14 cellular contexts compared by ENCODE assay signal in genomic region chr18:63078471-63078870, GRCh38.
A peak's percentile ranks its signal among the peaks of the same experiment; 100 is the strongest.
DNase-seq lines count a peak whose midpoint lies in the region; ATAC-seq and TF ChIP-seq lines count a peak whose summit lies in the region.
"Had no signal": no experiment of that assay in that cellular context is flagged by ENCODE, and none has a peak within 500 bp of the region (broad histone marks: within the 10 kb centered on the region; RNA-seq: fewer than 3 reads in every experiment).

No MANE protein-coding gene starts in this region.

- no peaks in the 10 kb centered on the region for H3K27me3 ChIP-seq in suprapubic skin
- H3K27me3 ChIP-seq: transverse colon had no signal

- no peak overlapping the region for H3K27ac Mint-ChIP-seq in activated CD4-positive, alpha-beta T cell treated with anti-CD3 and anti-CD28 coated beads, Interleukin-2, amount 10 ng/mL, durations not matched to agents 7 days and 5 days
- no peak overlapping the region for H3K27ac Mint-ChIP-seq in naive thymus-derived CD8-positive, alpha-beta T cell
- H3K27ac Mint-ChIP-seq: CD4-positive, alpha-beta T cell had no signal

- peak; percentile 41 for DNase-seq in NB4 (ENCODE audit: low read depth)
- no peak for DNase-seq in suprapubic skin (ENCODE audit: low spot score in 2 of 2)
- DNase-seq in coronary artery (ENCODE audit: low spot score): no peak
- no peak for DNase-seq in activated CD4-positive, alpha-beta T cell treated with anti-CD3 and anti-CD28 coated beads, Interleukin-2, amount 10 ng/mL, durations not matched to agents 7 days and 5 days
- DNase-seq in naive thymus-derived CD8-positive, alpha-beta T cell: no peak
- DNase-seq: amygdala; CD4-positive, alpha-beta T cell; NCI-H187 treated with DMSO at 0.1 percent for 48 hours; stimulated activated CD4-positive, alpha-beta T cell treated with anti-CD3 and anti-CD28 coated beads, Interleukin-4, amount 100 ng/mL, for 1 hour; transverse colon had no signal

- peaks cover 8% of the 10 kb centered on the region for H3K36me3 Mint-ChIP-seq in activated CD4-positive, alpha-beta T cell treated with anti-CD3 and anti-CD28 coated beads, Interleukin-2, amount 10 ng/mL, durations not matched to agents 7 days and 5 days (ENCODE audit: low read depth)
- peaks cover 0 to 7% (median 6%) of the 10 kb centered on the region in 3 donors for H3K36me3 Mint-ChIP-seq in naive thymus-derived CD8-positive, alpha-beta T cell

- no peaks in the 10 kb centered on the region for H3K36me3 ChIP-seq in suprapubic skin
- H3K36me3 ChIP-seq: transverse colon had no signal

- no peak overlapping the region for H3K4me3 Mint-ChIP-seq in activated CD4-positive, alpha-beta T cell treated with anti-CD3 and anti-CD28 coated beads, Interleukin-2, amount 10 ng/mL, durations not matched to agents 7 days and 5 days
- H3K4me3 Mint-ChIP-seq in naive thymus-derived CD8-positive, alpha-beta T cell: no peak overlapping the region
- H3K4me3 Mint-ChIP-seq: CD4-positive, alpha-beta T cell had no signal

- H3K9me3 Mint-ChIP-seq in activated CD4-positive, alpha-beta T cell treated with anti-CD3 and anti-CD28 coated beads, Interleukin-2, amount 10 ng/mL, durations not matched to agents 7 days and 5 days: peaks cover 14% of the 10 kb centered on the region
- peaks cover 0 to 12% (median 6%) of the 10 kb centered on the region in 9 donors for H3K9me3 Mint-ChIP-seq in naive thymus-derived CD8-positive, alpha-beta T cell
- H3K9me3 Mint-ChIP-seq: CD4-positive, alpha-beta T cell had no signal

- H3K4me3 ChIP-seq in NB4 (ENCODE audit: low read depth, low read length) (no peak overlapping the region), suprapubic skin (no peak overlapping the region), coronary artery (no peak overlapping the region)
- H3K4me3 ChIP-seq: transverse colon had no signal

- H3K27me3 Mint-ChIP-seq in activated CD4-positive, alpha-beta T cell treated with anti-CD3 and anti-CD28 coated beads, Interleukin-2, amount 10 ng/mL, durations not matched to agents 7 days and 5 days: peaks cover 19% of the 10 kb centered on the region
- peaks cover 0 to 4% (median 0%) of the 10 kb centered on the region in 5 donors for H3K27me3 Mint-ChIP-seq in naive thymus-derived CD8-positive, alpha-beta T cell

- POLR2A ChIA-PET in activated CD4-positive, alpha-beta T cell treated with anti-CD3 and anti-CD28 coated beads, Interleukin-2, amount 10 ng/mL, durations not matched to agents 7 days and 5 days (lab: Charles Lee): no interaction called here
- POLR2A ChIA-PET in naive thymus-derived CD8-positive, alpha-beta T cell (lab: Charles Lee): no interaction called here

- peaks cover 18% of the 10 kb centered on the region for H3K4me1 Mint-ChIP-seq in activated CD4-positive, alpha-beta T cell treated with anti-CD3 and anti-CD28 coated beads, Interleukin-2, amount 10 ng/mL, durations not matched to agents 7 days and 5 days
- H3K4me1 Mint-ChIP-seq in naive thymus-derived CD8-positive, alpha-beta T cell: peaks cover 5 to 17% (median 9%) of the 10 kb centered on the region in 4 donors

- H3K27ac ChIP-seq in suprapubic skin (no peak overlapping the region), coronary artery (no peak overlapping the region)
- H3K27ac ChIP-seq: epithelial cell of prostate, transverse colon had no signal

- ATAC-seq in GM18499 (IDR thresholded peaks at IDR 0.05; ENCODE audit: insufficient read depth, unreplicated experiment): peak; percentile 89
- peak; percentile 84 for ATAC-seq in GM19468 (IDR thresholded peaks at IDR 0.05; ENCODE audit: extremely low read depth, unreplicated experiment)
- peak; percentile 82 for ATAC-seq in HG02981 (IDR thresholded peaks at IDR 0.05; ENCODE audit: unreplicated experiment)
- ATAC-seq in naive thymus-derived CD8-positive, alpha-beta T cell: no peak

- peaks cover 11% of the 10 kb centered on the region for H3K4me1 ChIP-seq in suprapubic skin

- WGBS in suprapubic skin: 87% methylated on average over 4 of the region's 4 CpGs

- CTCF ChIA-PET in activated CD4-positive, alpha-beta T cell treated with anti-CD3 and anti-CD28 coated beads, Interleukin-2, amount 10 ng/mL, durations not matched to agents 7 days and 5 days (lab: Charles Lee): no interaction called here

- no peak for TF ChIP-seq EP300 in suprapubic skin (IDR thresholded peaks at IDR 0.05)

- no peaks in the 10 kb centered on the region for H3K9me3 ChIP-seq in suprapubic skin
- H3K9me3 ChIP-seq: transverse colon had no signal

- no peak for TF ChIP-seq CTCF in NB4 (IDR thresholded peaks at IDR 0.05; ENCODE audit: low read depth, low read length)
- TF ChIP-seq CTCF in suprapubic skin (IDR thresholded peaks at IDR 0.05): no peak
- no peak for TF ChIP-seq CTCF in coronary artery (IDR thresholded peaks at IDR 0.05)

- TF ChIP-seq POLR2A in NB4 (IDR thresholded peaks at IDR 0.05; ENCODE audit: extremely low read depth, insufficient read length): no peak
- no peak for TF ChIP-seq POLR2A in suprapubic skin (IDR thresholded peaks at IDR 0.05)

Comparison
In these comparisons a context has a peak if more than half of its experiments do, and no peak if none do; other contexts are left out.
1. ATAC-seq: peak in GM18499 (single experiment), GM19468 (single experiment) and HG02981 (single experiment); none in naive thymus-derived CD8-positive, alpha-beta T cell (0 of 2).